Comparison of ENCODE assay signal across 15 cellular contexts in genomic region chr1:56169856-56170255, GRCh38.
"Had no signal": no experiment of that assay in that cellular context is flagged by ENCODE, and none has a peak within 500 bp of the region (broad histone marks: within the 10 kb centered on the region; RNA-seq: fewer than 3 reads in every experiment).

No MANE protein-coding gene starts in this region.

- H3K27ac Mint-ChIP-seq: activated CD4-positive, alpha-beta T cell treated with anti-CD3 and anti-CD28 coated beads, Interleukin-2, amount 10 ng/mL, durations not matched to agents 7 days and 5 days; activated naive CD8-positive, alpha-beta T cell; naive B cell; neural progenitor cell; stimulated activated effector memory CD8-positive, alpha-beta T cell treated with anti-CD3 and anti-CD28 coated beads, Interleukin-12 subunit alpha, Interleukin-12 subunit beta, amount 100 ng/mL, for 72 hours; T-helper 2 cell treated with Interferon-gamma antibody and Interleukin-4, amounts not matched to agents 5 μg/mL and 100 μg/mL, for 36 hours had no signal

- H3K4me3 Mint-ChIP-seq: activated CD4-positive, alpha-beta T cell treated with anti-CD3 and anti-CD28 coated beads, Interleukin-2, amount 10 ng/mL, durations not matched to agents 7 days and 5 days; activated naive CD8-positive, alpha-beta T cell; naive B cell; neural progenitor cell; stimulated activated effector memory CD8-positive, alpha-beta T cell treated with anti-CD3 and anti-CD28 coated beads, Interleukin-12 subunit alpha, Interleukin-12 subunit beta, amount 100 ng/mL, for 72 hours; T-helper 2 cell treated with Interferon-gamma antibody and Interleukin-4, amounts not matched to agents 5 μg/mL and 100 μg/mL, for 36 hours had no signal

- ATAC-seq: left lung; stimulated activated effector memory CD8-positive, alpha-beta T cell treated with anti-CD3 and anti-CD28 coated beads, Interleukin-12 subunit alpha, Interleukin-12 subunit beta, amount 100 ng/mL, for 72 hours had no signal

- H3K9me3 Mint-ChIP-seq: activated CD4-positive, alpha-beta T cell treated with anti-CD3 and anti-CD28 coated beads, Interleukin-2, amount 10 ng/mL, durations not matched to agents 7 days and 5 days had no signal

- DNase-seq: activated CD4-positive, alpha-beta T cell treated with anti-CD3 and anti-CD28 coated beads, Interleukin-2, amount 10 ng/mL, durations not matched to agents 7 days and 5 days; activated CD8-positive, alpha-beta memory T cell treated with anti-CD3 and anti-CD28 coated beads for 24 hours; activated gamma-delta T cell treated with Interleukin-2 at 50 U/mL for 16 hours; anterior cingulate cortex; esophagus squamous epithelium; kidney; left lung; mammary epithelial cell; naive B cell; ovary; thyroid gland had no signal

- H3K4me1 Mint-ChIP-seq: activated CD4-positive, alpha-beta T cell treated with anti-CD3 and anti-CD28 coated beads, Interleukin-2, amount 10 ng/mL, durations not matched to agents 7 days and 5 days; naive B cell; stimulated activated effector memory CD8-positive, alpha-beta T cell treated with anti-CD3 and anti-CD28 coated beads, Interleukin-12 subunit alpha, Interleukin-12 subunit beta, amount 100 ng/mL, for 72 hours had no signal

- H3K4me3 ChIP-seq: esophagus squamous epithelium, left lung, neural progenitor cell, ovary, thyroid gland had no signal
